In genomic region chr3:64264491-64265109, GRCh38 we compare ENCODE assay signal across 18 cellular contexts. TPM values are rescaled to one million over a fixed set of nuclear protein-coding genes. Genes with fewer than 3 reads are reported as not detected.
DNase-seq lines count a peak whose midpoint lies in the region; ATAC-seq and TF ChIP-seq lines count a peak whose summit lies in the region.
"Had no signal": no experiment of that assay in that cellular context is flagged by ENCODE, and none has a peak within 500 bp of the region (broad histone marks: within the 10 kb centered on the region; RNA-seq: fewer than 3 reads in every experiment).

No MANE protein-coding gene starts in this region.

- H3K27ac Mint-ChIP-seq in activated CD8-positive, alpha-beta memory T cell treated with anti-CD3 and anti-CD28 coated beads, Interleukin-2, amount 10 ng/mL, durations not matched to agents 7 days and 5 days = no peak overlapping the region
- H3K27ac Mint-ChIP-seq: activated naive CD8-positive, alpha-beta T cell treated with anti-CD3 and anti-CD28 coated beads, Interleukin-2, amount 50 U/mL, for 24 hours; CD4-positive, CD25-positive, alpha-beta regulatory T cell had no signal

- H3K27me3 Mint-ChIP-seq in activated CD8-positive, alpha-beta memory T cell treated with anti-CD3 and anti-CD28 coated beads, Interleukin-2, amount 10 ng/mL, durations not matched to agents 7 days and 5 days = peaks cover 27% of the 10 kb centered on the region

- H3K27ac ChIP-seq in HEK293 (ENCODE audit: extremely low read depth, low read depth, low read length) = no peak overlapping the region
- peak overlapping the region; percentile 45 to 97 (median 78) for H3K27ac ChIP-seq in gastroesophageal sphincter
- peak overlapping the region in 4 of 5 donors; percentile 54 to 94 (median 87) for H3K27ac ChIP-seq in stomach

- H3K4me1 Mint-ChIP-seq in activated CD8-positive, alpha-beta memory T cell treated with anti-CD3 and anti-CD28 coated beads, Interleukin-2, amount 10 ng/mL, durations not matched to agents 7 days and 5 days = no peaks in the 10 kb centered on the region
- H3K4me1 Mint-ChIP-seq: activated naive CD8-positive, alpha-beta T cell treated with anti-CD3 and anti-CD28 coated beads, Interleukin-2, amount 50 U/mL, for 24 hours; CD4-positive, CD25-positive, alpha-beta regulatory T cell had no signal

- H3K36me3 Mint-ChIP-seq in activated CD8-positive, alpha-beta memory T cell treated with anti-CD3 and anti-CD28 coated beads, Interleukin-2, amount 10 ng/mL, durations not matched to agents 7 days and 5 days = no peaks in the 10 kb centered on the region
- H3K36me3 Mint-ChIP-seq: CD4-positive, CD25-positive, alpha-beta regulatory T cell had no signal

- 0 out of 2 replicates have a peak, but pooled peaks cover 4% of the 10 kb centered on the region for H3K4me1 ChIP-seq in HEK293 (ENCODE audit: control insufficient read depth, insufficient read depth, low read length)
- peaks cover 29 to 79% (median 34%) of the 10 kb centered on the region in 3 donors for H3K4me1 ChIP-seq in gastroesophageal sphincter
- H3K4me1 ChIP-seq in stomach = peaks cover 0 to 59% (median 28%) of the 10 kb centered on the region in 4 donors

- intact Hi-C loops in stomach (cut with DNase I; ENCODE audit: low total_unique reads) = no loop called here

- H3K9me3 ChIP-seq in HEK293 (ENCODE audit: control insufficient read depth, insufficient read depth, low read depth, low read length) = no peaks in the 10 kb centered on the region
- no peaks in the 10 kb centered on the region for H3K9me3 ChIP-seq in gastroesophageal sphincter
- H3K9me3 ChIP-seq in stomach = no peaks in the 10 kb centered on the region
- H3K9me3 ChIP-seq: Peyer's patch had no signal

- TF ChIP-seq EP300 in gastroesophageal sphincter (IDR thresholded peaks at IDR 0.05) (no peak), stomach (IDR thresholded peaks at IDR 0.05) (no peak)

- no peak for TF ChIP-seq CTCF in HEK293 (tag by site-specific recombination; IDR thresholded peaks at IDR 0.05)
- no peak for TF ChIP-seq CTCF in gastroesophageal sphincter (IDR thresholded peaks at IDR 0.05)
- no peak for TF ChIP-seq CTCF in stomach (IDR thresholded peaks at IDR 0.05)

- no peak overlapping the region for H3K4me3 Mint-ChIP-seq in activated CD8-positive, alpha-beta memory T cell treated with anti-CD3 and anti-CD28 coated beads, Interleukin-2, amount 10 ng/mL, durations not matched to agents 7 days and 5 days
- H3K4me3 Mint-ChIP-seq: activated naive CD8-positive, alpha-beta T cell treated with anti-CD3 and anti-CD28 coated beads, Interleukin-2, amount 50 U/mL, for 24 hours; CD4-positive, CD25-positive, alpha-beta regulatory T cell had no signal

- no peak for ATAC-seq in gastroesophageal sphincter
- ATAC-seq in GM19467 (IDR thresholded peaks at IDR 0.05; ENCODE audit: unreplicated experiment) = no peak
- ATAC-seq in activated CD8-positive, alpha-beta memory T cell treated with anti-CD3 and anti-CD28 coated beads, Interleukin-2, amount 10 ng/mL, durations not matched to agents 7 days and 5 days = no peak
- ATAC-seq: activated naive CD8-positive, alpha-beta T cell treated with anti-CD3 and anti-CD28 coated beads, Interleukin-2, amount 50 U/mL, for 24 hours had no signal

- H3K36me3 ChIP-seq in HEK293 (ENCODE audit: control insufficient read depth in 2 of 2, insufficient read depth in 1 of 2, low read length in 2 of 2) (no peaks in the 10 kb centered on the region), gastroesophageal sphincter (no peaks in the 10 kb centered on the region), stomach (no peaks in the 10 kb centered on the region)
- H3K36me3 ChIP-seq: Peyer's patch had no signal

- WGBS in gastroesophageal sphincter (ENCODE audit: low coverage in 1 of 2), 2 donors = 19 to 29% methylated on average over 3 to 4 of the region's 4 CpGs
- WGBS in stomach, 5 donors = 47 to 70% (median 56%) methylated on average over 4 of the region's 4 CpGs

- H3K4me3 ChIP-seq in HEK293 (ENCODE audit: low read depth, low read length) (no peak overlapping the region), gastroesophageal sphincter (peak overlapping the region; percentile 29 to 83), stomach (peak overlapping the region in 3 of 4 donors; percentile 31 to 65 (median 36))

- TF ChIP-seq POLR2A in gastroesophageal sphincter (IDR thresholded peaks at IDR 0.05) = no peak
- no peak for TF ChIP-seq POLR2A in stomach (IDR thresholded peaks at IDR 0.05)

- CTCF ChIA-PET in HEK293 (lab: Yijun Ruan, JAX) = no interaction called here
- CTCF ChIA-PET in activated CD8-positive, alpha-beta memory T cell treated with anti-CD3 and anti-CD28 coated beads, Interleukin-2, amount 10 ng/mL, durations not matched to agents 7 days and 5 days (lab: Charles Lee) = no interaction called here

- H3K27me3 ChIP-seq in gastroesophageal sphincter = no peaks in the 10 kb centered on the region
- H3K27me3 ChIP-seq in stomach = peaks cover 0 to 8% (median 5%) of the 10 kb centered on the region in 3 donors
- H3K27me3 ChIP-seq: Peyer's patch had no signal

- no peaks in the 10 kb centered on the region for H3K9me3 Mint-ChIP-seq in activated CD8-positive, alpha-beta memory T cell treated with anti-CD3 and anti-CD28 coated beads, Interleukin-2, amount 10 ng/mL, durations not matched to agents 7 days and 5 days (ENCODE audit: low read depth)
- H3K9me3 Mint-ChIP-seq: activated naive CD8-positive, alpha-beta T cell treated with anti-CD3 and anti-CD28 coated beads, Interleukin-2, amount 50 U/mL, for 24 hours had no signal

- DNase-seq in astrocyte of the hippocampus (ENCODE audit: low read depth, low spot score) (peak; percentile 23), stomach (no peak)
- DNase-seq in activated CD4-positive, CD25-positive, alpha-beta regulatory T cell treated with anti-CD3 and anti-CD28 coated beads, Interleukin-2, amount 50 U/mL, for 72 hours = no peak
- DNase-seq in activated CD4-positive, alpha-beta T cell treated with anti-CD3 and anti-CD28 coated beads, Interleukin-2, amount 50 U/mL, for 48 hours = no peak
- DNase-seq in activated CD8-positive, alpha-beta memory T cell treated with anti-CD3 and anti-CD28 coated beads, Interleukin-2, amount 10 ng/mL, durations not matched to agents 7 days and 5 days = no peak
- DNase-seq: activated CD4-positive, alpha-beta T cell treated with anti-CD3 and anti-CD28 coated beads, Interleukin-2, amount 50 U/mL, for 1 hour; activated naive CD8-positive, alpha-beta T cell treated with anti-CD3 and anti-CD28 coated beads, Interleukin-2, amount 50 U/mL, for 24 hours; activated T-cell treated with anti-CD3 and anti-CD28 coated beads, Interleukin-2, amount 50 U/mL, for 48 hours; CD4-positive, CD25-positive, alpha-beta regulatory T cell; dermis blood vessel endothelial cell; NCI-H146; NCI-H524; Peyer's patch; stimulated activated CD4-positive, alpha-beta T cell treated with anti-CD3 and anti-CD28 coated beads, Interleukin-2, amount 100 ng/mL, for 48 hours; T-helper 2 cell had no signal

- POLR2A ChIA-PET in HEK293 (lab: Yijun Ruan, JAX) = no interaction called here

TF ChIP-seq in HEK293, 187 proteins besides CTCF, POLR2A, EP300 and RAD21:
- TF ChIP-seq ZFP41 (tag by site-specific recombination; IDR thresholded peaks at IDR 0.05; ENCODE audit: borderline replicate concordance) (no peak), ZNF140 (tag by site-specific recombination; IDR thresholded peaks at IDR 0.05) (no peak)
- TF ChIP-seq, protein P1, sequence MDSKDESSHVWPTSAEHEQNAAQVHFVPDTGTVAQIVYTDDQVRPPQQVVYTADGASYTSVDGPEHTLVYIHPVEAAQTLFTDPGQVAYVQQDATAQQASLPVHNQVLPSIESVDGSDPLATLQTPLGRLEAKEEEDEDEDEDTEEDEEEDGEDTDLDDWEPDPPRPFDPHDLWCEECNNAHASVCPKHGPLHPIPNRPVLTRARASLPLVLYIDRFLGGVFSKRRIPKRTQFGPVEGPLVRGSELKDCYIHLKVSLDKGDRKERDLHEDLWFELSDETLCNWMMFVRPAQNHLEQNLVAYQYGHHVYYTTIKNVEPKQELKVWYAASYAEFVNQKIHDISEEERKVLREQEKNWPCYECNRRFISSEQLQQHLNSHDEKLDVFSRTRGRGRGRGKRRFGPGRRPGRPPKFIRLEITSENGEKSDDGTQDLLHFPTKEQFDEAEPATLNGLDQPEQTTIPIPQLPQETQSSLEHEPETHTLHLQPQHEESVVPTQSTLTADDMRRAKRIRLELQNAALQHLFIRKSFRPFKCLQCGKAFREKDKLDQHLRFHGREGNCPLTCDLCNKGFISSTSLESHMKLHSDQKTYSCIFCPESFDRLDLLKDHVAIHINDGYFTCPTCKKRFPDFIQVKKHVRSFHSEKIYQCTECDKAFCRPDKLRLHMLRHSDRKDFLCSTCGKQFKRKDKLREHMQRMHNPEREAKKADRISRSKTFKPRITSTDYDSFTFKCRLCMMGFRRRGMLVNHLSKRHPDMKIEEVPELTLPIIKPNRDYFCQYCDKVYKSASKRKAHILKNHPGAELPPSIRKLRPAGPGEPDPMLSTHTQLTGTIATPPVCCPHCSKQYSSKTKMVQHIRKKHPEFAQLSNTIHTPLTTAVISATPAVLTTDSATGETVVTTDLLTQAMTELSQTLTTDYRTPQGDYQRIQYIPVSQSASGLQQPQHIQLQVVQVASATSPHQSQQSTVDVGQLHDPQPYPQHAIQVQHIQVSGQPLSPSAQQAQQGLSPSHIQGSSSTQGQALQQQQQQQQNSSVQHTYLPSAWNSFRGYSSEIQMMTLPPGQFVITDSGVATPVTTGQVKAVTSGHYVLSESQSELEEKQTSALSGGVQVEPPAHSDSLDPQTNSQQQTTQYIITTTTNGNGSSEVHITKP (tag by site-specific recombination; IDR thresholded peaks at IDR 0.05) = peak; percentile 62
- TF ChIP-seq, protein P2, sequence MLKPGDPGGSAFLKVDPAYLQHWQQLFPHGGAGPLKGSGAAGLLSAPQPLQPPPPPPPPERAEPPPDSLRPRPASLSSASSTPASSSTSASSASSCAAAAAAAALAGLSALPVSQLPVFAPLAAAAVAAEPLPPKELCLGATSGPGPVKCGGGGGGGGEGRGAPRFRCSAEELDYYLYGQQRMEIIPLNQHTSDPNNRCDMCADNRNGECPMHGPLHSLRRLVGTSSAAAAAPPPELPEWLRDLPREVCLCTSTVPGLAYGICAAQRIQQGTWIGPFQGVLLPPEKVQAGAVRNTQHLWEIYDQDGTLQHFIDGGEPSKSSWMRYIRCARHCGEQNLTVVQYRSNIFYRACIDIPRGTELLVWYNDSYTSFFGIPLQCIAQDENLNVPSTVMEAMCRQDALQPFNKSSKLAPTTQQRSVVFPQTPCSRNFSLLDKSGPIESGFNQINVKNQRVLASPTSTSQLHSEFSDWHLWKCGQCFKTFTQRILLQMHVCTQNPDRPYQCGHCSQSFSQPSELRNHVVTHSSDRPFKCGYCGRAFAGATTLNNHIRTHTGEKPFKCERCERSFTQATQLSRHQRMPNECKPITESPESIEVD (tag by site-specific recombination; IDR thresholded peaks at IDR 0.05) = 0 out of 2 replicates have a peak, but pooled peaks have one; percentile 8
TF ChIP-seq in HEK293: peak in this region for 2.

RNA-seq across cellular contexts. Expression of gene PRICKLE2, which starts 39.3 kb away (rescaled TPM):
- total RNA-seq in gastroesophageal sphincter (100 to 1,000 TPM in 2 of 4 donors, 10 to 100 TPM in 2; 77.3 to 109 (median 96.7) TPM), stomach (10 to 100 TPM; 10.7 to 59.1 (median 42.5) TPM)
- polyA plus RNA-seq in stomach = 1 to 10 TPM; 3.7 to 4.0 (median 3.8) TPM
- not detected for total RNA-seq in activated CD8-positive, alpha-beta memory T cell treated with anti-CD3 and anti-CD28 coated beads, Interleukin-2, amount 10 ng/mL, durations not matched to agents 7 days and 5 days
- polyA plus RNA-seq: CD4-positive, CD25-positive, alpha-beta regulatory T cell had no signal

Comparison
In these comparisons a context has a peak if more than half of its experiments do, and no peak if none do; other contexts are left out.
1. RNA of gene PRICKLE2, which starts 39.3 kb away (total RNA-seq): 77.3 to 109 TPM in gastroesophageal sphincter and 10.7 to 59.1 TPM in stomach; not detected in activated CD8-positive, alpha-beta memory T cell treated with anti-CD3 and anti-CD28 coated beads, Interleukin-2, amount 10 ng/mL, durations not matched to agents 7 days and 5 days; every median in the first group is over 10 times any median in the second.